Comparison of ENCODE assay signal across 7 cellular contexts in the genomic region with DNA sequence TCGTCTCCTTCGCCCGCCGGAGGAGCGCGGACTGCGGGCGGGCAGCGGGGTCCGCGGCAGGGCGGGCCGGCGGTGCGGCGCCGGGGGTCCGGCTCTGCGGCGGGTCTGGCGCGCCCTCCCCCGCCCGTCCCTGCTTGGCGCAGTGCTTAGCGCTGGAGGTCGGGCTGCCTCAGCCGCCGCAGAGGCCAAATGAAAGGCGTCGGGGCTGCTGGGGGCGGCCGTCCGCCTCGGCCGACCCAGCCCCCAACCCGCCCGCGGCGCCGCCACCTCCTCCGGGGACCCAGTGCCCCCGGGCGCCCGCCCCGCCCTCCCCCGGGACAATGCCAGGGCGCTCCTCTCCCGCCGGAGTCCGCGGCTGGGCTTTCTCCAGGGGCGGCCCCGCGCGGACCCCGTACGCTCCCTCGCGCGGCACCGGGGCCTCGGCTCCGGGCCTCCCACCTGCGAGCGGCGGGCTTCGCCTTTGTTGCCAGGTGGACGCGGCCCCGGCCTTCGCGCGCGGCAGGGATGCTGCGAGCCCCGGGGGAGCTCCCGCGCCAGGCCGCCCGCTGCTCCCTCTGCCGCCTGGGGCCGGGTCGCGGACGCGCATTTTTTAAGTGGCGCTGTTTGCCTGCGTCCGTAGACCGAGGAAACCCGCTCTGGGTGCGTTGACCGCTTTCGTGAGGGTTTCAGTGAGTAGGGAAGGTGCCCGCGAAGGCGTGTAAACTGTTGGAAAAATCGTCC. TPM values are rescaled to one million over a fixed set of nuclear protein-coding genes. Genes with fewer than 3 reads are reported as not detected.
DNase-seq lines count a peak whose midpoint lies in the region; ATAC-seq and TF ChIP-seq lines count a peak whose summit lies in the region.

No MANE protein-coding gene starts in this region.

- H3K27me3 Mint-ChIP-seq in activated T-helper 1 cell treated with anti-CD3 and anti-CD28 coated beads, Interleukin-12 subunit alpha, Interleukin-12 subunit beta, Interleukin-2, Interleukin-4 antibody, amounts not matched to agents 30 ng/mL and 10 ng/mL and 1 ng/mL, durations not matched to agents 14 hours and 24 hours and 36 hours (ENCODE audit: insufficient read depth): peaks cover 21% of the 10 kb centered on the region
- H3K27me3 Mint-ChIP-seq in nephron (ENCODE audit: low read depth): no peaks in the 10 kb centered on the region

- H3K4me1 ChIP-seq in testis: peaks cover 8% of the 10 kb centered on the region

- peak in 1 of 3 experiments; percentile 1 for TF ChIP-seq CTCF in nephron (IDR thresholded peaks at IDR 0.05; ENCODE audit: unreplicated experiment in 3 of 3)
- TF ChIP-seq CTCF in testis (IDR thresholded peaks at IDR 0.05): no peak

- H3K9me3 ChIP-seq in testis: no peaks in the 10 kb centered on the region

- no peaks in the 10 kb centered on the region for H3K9me3 Mint-ChIP-seq in activated T-helper 1 cell treated with anti-CD3 and anti-CD28 coated beads, Interleukin-12 subunit alpha, Interleukin-12 subunit beta, Interleukin-2, Interleukin-4 antibody, amounts not matched to agents 30 ng/mL and 10 ng/mL and 1 ng/mL, durations not matched to agents 14 hours and 24 hours and 36 hours
- H3K9me3 Mint-ChIP-seq in nephron: no peaks in the 10 kb centered on the region

- intact Hi-C loops in activated T-helper 1 cell treated with anti-CD3 and anti-CD28 coated beads, Interleukin-12 subunit alpha, Interleukin-12 subunit beta, Interleukin-2, Interleukin-4 antibody, amounts not matched to agents 30 ng/mL and 10 ng/mL and 1 ng/mL, durations not matched to agents 14 hours and 24 hours and 36 hours (cut with micrococcal nuclease): loop anchor here (1.0 kb wide), 1 partner anchor 248 kb away; no protein-coding TSS in a partner anchor
- intact Hi-C loops in testis (cut with DNase I; ENCODE audit: low total_unique reads): loop anchor here (5.0 kb wide), 1 partner anchor 68 kb away; a partner anchor contains a TSS

- TF ChIP-seq POLR2A in testis (IDR thresholded peaks at IDR 0.05): no peak

- peaks cover 17% of the 10 kb centered on the region for H3K4me1 Mint-ChIP-seq in activated T-helper 1 cell treated with anti-CD3 and anti-CD28 coated beads, Interleukin-12 subunit alpha, Interleukin-12 subunit beta, Interleukin-2, Interleukin-4 antibody, amounts not matched to agents 30 ng/mL and 10 ng/mL and 1 ng/mL, durations not matched to agents 14 hours and 24 hours and 36 hours (ENCODE audit: low read depth)
- H3K4me1 Mint-ChIP-seq in nephron: peaks cover 21% of the 10 kb centered on the region

- H3K36me3 Mint-ChIP-seq in activated T-helper 1 cell treated with anti-CD3 and anti-CD28 coated beads, Interleukin-12 subunit alpha, Interleukin-12 subunit beta, Interleukin-2, Interleukin-4 antibody, amounts not matched to agents 30 ng/mL and 10 ng/mL and 1 ng/mL, durations not matched to agents 14 hours and 24 hours and 36 hours (ENCODE audit: low read depth): peaks cover 6% of the 10 kb centered on the region
- H3K36me3 Mint-ChIP-seq in nephron (ENCODE audit: low read depth): no peaks in the 10 kb centered on the region

- H3K4me3 ChIP-seq in testis: peak overlapping the region; percentile 84 to 89

- DNase-seq in NCI-H526 treated with DMSO at 0.1 percent for 48 hours (lab: John Stamatoyannopoulos, UW): peak; percentile 71
- DNase-seq in activated T-helper 1 cell treated with anti-CD3 and anti-CD28 coated beads, Interleukin-12 subunit alpha, Interleukin-12 subunit beta, Interleukin-2, Interleukin-4 antibody, amounts not matched to agents 30 ng/mL and 10 ng/mL and 1 ng/mL, durations not matched to agents 14 hours and 24 hours and 36 hours (ENCODE audit: low spot score): peak; percentile 41
- peak; percentile 18 for DNase-seq in fibroblast of peridontal ligament (ENCODE audit: extremely low read depth)
- peak; percentile 45 for DNase-seq in testis

- peak; percentile 33 for ATAC-seq in GM18511 (IDR thresholded peaks at IDR 0.05; ENCODE audit: unreplicated experiment)
- peak; percentile 24 for ATAC-seq in HG02678 (IDR thresholded peaks at IDR 0.05; ENCODE audit: unreplicated experiment)

- WGBS in testis, 2 donors: 0% methylated on average over 35 of the region's 99 CpGs; no CpG with 5 or more reads in 1 of the 2 donors

- H3K27me3 ChIP-seq in testis: no peaks in the 10 kb centered on the region

- H3K36me3 ChIP-seq in testis (ENCODE audit: low read depth, missing control alignments): no peaks in the 10 kb centered on the region

- H3K4me3 Mint-ChIP-seq in activated T-helper 1 cell treated with anti-CD3 and anti-CD28 coated beads, Interleukin-12 subunit alpha, Interleukin-12 subunit beta, Interleukin-2, Interleukin-4 antibody, amounts not matched to agents 30 ng/mL and 10 ng/mL and 1 ng/mL, durations not matched to agents 14 hours and 24 hours and 36 hours: peak overlapping the region; percentile 94
- peak overlapping the region; percentile 92 to 99 (median 97) for H3K4me3 Mint-ChIP-seq in nephron

- H3K27ac ChIP-seq in testis: peak overlapping the region; percentile 89 to 95

- peak overlapping the region; percentile 89 for H3K27ac Mint-ChIP-seq in activated T-helper 1 cell treated with anti-CD3 and anti-CD28 coated beads, Interleukin-12 subunit alpha, Interleukin-12 subunit beta, Interleukin-2, Interleukin-4 antibody, amounts not matched to agents 30 ng/mL and 10 ng/mL and 1 ng/mL, durations not matched to agents 14 hours and 24 hours and 36 hours
- H3K27ac Mint-ChIP-seq in nephron: peak overlapping the region; percentile 82 to 96 (median 86)

RNA-seq across cellular contexts. Expression of a gene that starts 0.6 kb away (rescaled TPM):
- total RNA-seq in activated T-helper 1 cell treated with anti-CD3 and anti-CD28 coated beads, Interleukin-12 subunit alpha, Interleukin-12 subunit beta, Interleukin-2, Interleukin-4 antibody, amounts not matched to agents 30 ng/mL and 10 ng/mL and 1 ng/mL, durations not matched to agents 14 hours and 24 hours and 36 hours: 47.0 and 47.8 TPM in 2 replicates
- 100 to 1,000 TPM; 105 to 130 TPM for total RNA-seq in testis
- polyA plus RNA-seq in testis (ENCODE audit: insufficient read depth, low read depth, low replicate concordance): 159 TPM

Comparison
In these comparisons a context has a peak if more than half of its experiments do, and no peak if none do; other contexts are left out.
1. Peak in every context shown above with its lines: DNase-seq, ATAC-seq, H3K4me3 ChIP-seq and H3K27ac ChIP-seq.
2. DNase-seq: peak in every context shown above with its lines; median percentile 71 in NCI-H526 treated with DMSO at 0.1 percent for 48 hours; 45 in testis; 41 in activated T-helper 1 cell treated with anti-CD3 and anti-CD28 coated beads, Interleukin-12 subunit alpha, Interleukin-12 subunit beta, Interleukin-2, Interleukin-4 antibody, amounts not matched to agents 30 ng/mL and 10 ng/mL and 1 ng/mL, durations not matched to agents 14 hours and 24 hours and 36 hours; 18 in fibroblast of peridontal ligament.